11 cellular contexts compared by ENCODE assay signal in genomic region chr16:11780988-11781680, GRCh38. TPM values are rescaled to one million over a fixed set of nuclear protein-coding genes. Genes with fewer than 3 reads are reported as not detected.
DNase-seq lines count a peak whose midpoint lies in the region; ATAC-seq, FAIRE-seq and TF ChIP-seq lines count a peak whose summit lies in the region.
"Had no signal": no experiment of that assay in that cellular context is flagged by ENCODE, and none has a peak within 500 bp of the region (broad histone marks: within the 10 kb centered on the region; RNA-seq: fewer than 3 reads in every experiment).

No MANE protein-coding gene starts in this region.

- peak overlapping the region; percentile 93 for H3K9ac ChIP-seq in GM12878 (ENCODE audit: control insufficient read depth, insufficient read depth, low read length)
- H3K9ac ChIP-seq: GM23248 had no signal

- CTCF ChIA-PET in GM12878 (lab: Yijun Ruan, JAX) = interaction anchor here (0.6 to 3.6 kb wide), 11 partner anchors 10 to 131 kb away, joined by 3 to 42 read pairs (median 6); partner anchors contain the start of genes TXNDC11 and ZC3H7A

- H3K27ac ChIP-seq in GM12878 (ENCODE audit: control insufficient read depth, insufficient read depth) (peak overlapping the region; percentile 99), pancreas (peak overlapping the region in 3 of 4 donors; percentile 25 to 87 (median 84))

- no peak for TF ChIP-seq RAD21 in GM12878 (IDR thresholded peaks at IDR 0.05; ENCODE audit: insufficient read depth, low read depth, low read length)

- FAIRE-seq in GM19239 (lab: Jason Lieb, UNC) = peak; percentile 35
- no peak for FAIRE-seq in GM12878 (lab: Jason Lieb, UNC)
- no peak for FAIRE-seq in pancreas (lab: Jason Lieb, UNC)

- BruUV-seq in GM12878 (replicated peaks; lab: Mats Ljungman, UMichigan) = TSS peak; percentile 54

- RAD21 ChIA-PET in GM12878 (lab: Charles Lee; ENCODE audit: unreplicated experiment) = interaction anchor here (0.6 to 8.1 kb wide), 15 partner anchors 10 to 839 kb away, joined by 3 to 174 read pairs (median 4); partner anchors contain the start of genes DEXI, TXNDC11 and ZC3H7A

- TF ChIP-seq EP300 in GM12878 (IDR thresholded peaks at IDR 0.05; ENCODE audit: borderline replicate concordance in 1 of 2, control insufficient read depth in 1 of 2, low read depth in 2 of 2, low read length in 2 of 2) = no peak

- 59% methylated on average over 4 of the region's 4 CpGs for WGBS in GM12878 (ENCODE audit: insufficient coverage, insufficient replicate concordance, low lambda C conversion rate, missing lambda C conversion rate)
- 87 to 89% methylated on average over 4 of the region's 4 CpGs for WGBS in pancreas, 2 donors

- TF ChIP-seq CTCF in GM12878 (IDR thresholded peaks at IDR 0.05 in 2 of 3, conservative IDR thresholded peaks at IDR 0.05 in 1 of 3; ENCODE audit: control insufficient read depth in 2 of 3, extremely low read depth in 1 of 3, insufficient read depth in 1 of 3, low read depth in 3 of 3, low read length in 3 of 3) (no peak), pancreas (IDR thresholded peaks at IDR 0.05) (no peak)

- TF ChIP-seq POLR2A in GM12878 (IDR thresholded peaks at IDR 0.05; ENCODE audit: low read depth, low read length) = no peak

- intact Hi-C loops in GM12878 (cut with micrococcal nuclease; ENCODE audit: unreplicated experiment) (loop anchor here (5.0 kb wide), 1 partner anchor 39 kb away; the partner anchor contains the start of gene TXNDC11), pancreas (cut with DNase I) (no loop called here)

- in situ Hi-C loops in GM12878 (cut with MboI) = no loop called here

- H3K4me1 ChIP-seq in GM12878 (ENCODE audit: control insufficient read depth, insufficient read depth, low read length) (peaks cover 23% of the 10 kb centered on the region; the same call in 1 of the 2 replicates), pancreas (peaks cover 4 to 28% (median 27%) of the 10 kb centered on the region in 3 donors)

- peak overlapping the region; percentile 60; the same call in 1 of the 2 replicates for H3K4me3 ChIP-seq in GM12878
- no peak overlapping the region for H3K4me3 ChIP-seq in pancreas
- H3K4me3 ChIP-seq: GM23248 had no signal

- DNase-seq in GM19239 (ENCODE audit: insufficient read length, low spot score) = no peak
- DNase-seq in NCI-H2227 treated with DMSO at 0.1 percent for 48 hours (lab: John Stamatoyannopoulos, UW) = peak; percentile 61
- no peak for DNase-seq in GM12878 (ENCODE audit: low read depth, low spot score)
- DNase-seq in pancreas = no peak
- DNase-seq in stimulated activated CD8-positive, alpha-beta memory T cell treated with anti-CD3 and anti-CD28 coated beads, Interleukin-4, amount 100 ng/mL, for 48 hours = no peak
- DNase-seq: activated T-cell treated with anti-CD3 and anti-CD28 coated beads for 4 hours, esophagus squamous epithelium, GM23248 had no signal

- H3K27me3 ChIP-seq in GM12878 (replicated peaks in 1 of 2; ENCODE audit: control insufficient read depth in 2 of 2, insufficient read depth in 2 of 2, low read length in 1 of 2) = no peaks in the 10 kb centered on the region
- H3K27me3 ChIP-seq in pancreas = no peaks in the 10 kb centered on the region
- H3K27me3 ChIP-seq: esophagus squamous epithelium had no signal

- peaks cover 54% of the 10 kb centered on the region for H3K79me2 ChIP-seq in GM12878 (ENCODE audit: control insufficient read depth, insufficient read depth, low read length)

- H4K20me1 ChIP-seq in GM12878 (ENCODE audit: control insufficient read depth, insufficient read depth) = no peaks in the 10 kb centered on the region

- SMC1A ChIA-PET in GM12878 (lab: Charles Lee; ENCODE audit: uncharacterized antibody, unreplicated experiment) = interaction anchor here (0.6 to 10.3 kb wide), 16 partner anchors 11 to 762 kb away, joined by 3 to 184 read pairs (median 5); partner anchors contain the start of genes TXNDC11 and ZC3H7A

- ATAC-seq in GM12878 (no peak), pancreas (no peak), GM18519 (IDR thresholded peaks at IDR 0.05; ENCODE audit: low FRiP score, unreplicated experiment) (no peak), HG03378 (IDR thresholded peaks at IDR 0.05; ENCODE audit: unreplicated experiment) (no peak), GM21447 (IDR thresholded peaks at IDR 0.05; ENCODE audit: unreplicated experiment) (no peak)

- H3K4me2 ChIP-seq in GM12878 (ENCODE audit: control insufficient read depth, insufficient read depth) = peak overlapping the region; percentile 82

- POLR2A ChIA-PET in GM12878 (lab: Charles Lee) = interaction anchor here (0.6 to 21.9 kb wide), 15 partner anchors 7 to 526 kb away, joined by 3 to 410 read pairs (median 6); partner anchors contain the start of genes TXNDC11 and ZC3H7A

- no peak overlapping the region for H2AFZ ChIP-seq in GM12878 (ENCODE audit: control insufficient read depth, low read depth, low read length)
- H2AFZ ChIP-seq: GM23248 had no signal

- H3K36me3 ChIP-seq in GM12878 (ENCODE audit: control insufficient read depth in 2 of 2, insufficient read depth in 2 of 2, low read length in 1 of 2) (peaks cover 2 to 7% of the 10 kb centered on the region in 2 experiments; a peak in 3 of 4 replicates), pancreas (peaks cover 0 to 19% (median 0%) of the 10 kb centered on the region in 3 donors)

- H3K9me3 ChIP-seq in GM12878 (replicated peaks; ENCODE audit: control insufficient read depth, insufficient read depth, low read length) = no peaks in the 10 kb centered on the region
- no peaks in the 10 kb centered on the region for H3K9me3 ChIP-seq in pancreas
- H3K9me3 ChIP-seq: esophagus squamous epithelium had no signal

TF ChIP-seq in GM12878, 131 proteins besides CTCF, POLR2A, EP300 and RAD21 (continues in another document):
- TF ChIP-seq EED (IDR thresholded peaks at IDR 0.05; ENCODE audit: low read depth) = no peak

RNA-seq across cellular contexts. Expression of gene ZC3H7A, which starts 15.9 kb away (rescaled TPM):
- 438 and 443 TPM in 2 replicates for total RNA-seq in GM12878 (2013; cell fraction: nucleolus; rRNA removed)
- total RNA-seq in GM12878 (2014; rRNA removed) = 53.8 and 61.9 TPM in 2 replicates
- total RNA-seq in GM12878 (2014; rRNA removed; fragmentation: Illumina TruSeq; extraction: Trizol) = 63.2 and 68.6 TPM in 2 replicates
- total RNA-seq in GM12878 (2021) = 67.0 and 67.9 TPM in 2 replicates
- polyA plus RNA-seq in GM12878 (2011; ENCODE audit: low read depth) = 58.3 TPM
- polyA plus RNA-seq in GM12878 (2011; rRNA removed) = 188 and 243 TPM in 2 replicates
- polyA plus RNA-seq in GM12878 (2011; cell fraction: cytosol; rRNA removed) = 117 and 155 TPM in 2 replicates
- polyA plus RNA-seq in GM12878 (2011; cell fraction: nucleus; rRNA removed) = 352 and 369 TPM in 2 replicates
- 57.6 and 76.8 TPM in 2 replicates for polyA plus RNA-seq in GM12878 (2012)
- 94.8 and 123 TPM in 2 replicates for polyA plus RNA-seq in GM12878 (2014; fragmentation: Illumina TruSeq; extraction: Trizol)
- polyA plus RNA-seq in GM12878 (2014; fragmentation: Nextera tagmentation; extraction: Ambion mirVana) = 10 to 100 TPM; 46.3 to 77.8 TPM
- polyA plus RNA-seq in GM12878 (2014; rRNA removed) = 54.6 and 56.6 TPM in 2 replicates
- 10 to 100 TPM; 69.4 to 70.0 TPM for polyA plus RNA-seq in GM12878 (2016; fragmentation: Nextera tagmentation; extraction: Ambion mirVana)
- polyA minus RNA-seq in GM12878 (2011; rRNA and poly(A)+ RNA removed) = 106 and 129 TPM in 2 replicates
- 34.3 and 36.0 TPM in 2 replicates for polyA minus RNA-seq in GM12878 (2011; cell fraction: cytosol; rRNA and poly(A)+ RNA removed)
- 89.0 and 106 TPM in 2 replicates for polyA minus RNA-seq in GM12878 (2011; cell fraction: nucleus; rRNA and poly(A)+ RNA removed)
- total RNA-seq in pancreas = 10 to 100 TPM; 23.8 to 34.5 (median 30.2) TPM
- 10 to 100 TPM; 20.0 to 39.6 TPM for polyA plus RNA-seq in pancreas

RNA-seq across cellular contexts. Expression of gene TXNDC11, which starts 38.5 kb away (rescaled TPM):
- total RNA-seq in GM12878 (2013; cell fraction: nucleolus; rRNA removed) = 97.8 and 99.6 TPM in 2 replicates
- total RNA-seq in GM12878 (2014; rRNA removed) (54.4 and 59.1 TPM in 2 replicates), GM12878 (2014; rRNA removed; fragmentation: Illumina TruSeq; extraction: Trizol) (33.3 and 43.1 TPM in 2 replicates), GM12878 (2021) (45.8 and 51.8 TPM in 2 replicates), pancreas (10 to 100 TPM; 28.1 to 38.9 (median 35.9) TPM)
- polyA plus RNA-seq in GM12878 (2011; ENCODE audit: low read depth) = 38.0 TPM
- polyA plus RNA-seq in GM12878 (2011; rRNA removed) (71.0 and 86.7 TPM in 2 replicates), GM12878 (2014; fragmentation: Illumina TruSeq; extraction: Trizol) (40.7 and 49.9 TPM in 2 replicates), GM12878 (2014; fragmentation: Nextera tagmentation; extraction: Ambion mirVana) (1 to 10 TPM; 1.7 to 7.3 TPM), GM12878 (2014; rRNA removed) (57.0 and 59.9 TPM in 2 replicates), GM12878 (2016; fragmentation: Nextera tagmentation; extraction: Ambion mirVana) (10 to 100 TPM; 69.8 to 70.7 TPM), pancreas (10 to 100 TPM; 54.7 to 80.8 TPM)
- 96.3 and 103 TPM in 2 replicates for polyA plus RNA-seq in GM12878 (2011; cell fraction: cytosol; rRNA removed)
- polyA plus RNA-seq in GM12878 (2011; cell fraction: nucleus; rRNA removed) = 86.4 and 91.4 TPM in 2 replicates
- polyA plus RNA-seq in GM12878 (2012) = 48.2 and 55.5 TPM in 2 replicates
- 79.2 and 95.3 TPM in 2 replicates for polyA minus RNA-seq in GM12878 (2011; rRNA and poly(A)+ RNA removed)
- polyA minus RNA-seq in GM12878 (2011; cell fraction: cytosol; rRNA and poly(A)+ RNA removed) = 28.7 and 34.5 TPM in 2 replicates
- 27.4 and 50.4 TPM in 2 replicates for polyA minus RNA-seq in GM12878 (2011; cell fraction: nucleus; rRNA and poly(A)+ RNA removed)
